Comparison of ENCODE assay signal across 26 cellular contexts in the genomic region with DNA sequence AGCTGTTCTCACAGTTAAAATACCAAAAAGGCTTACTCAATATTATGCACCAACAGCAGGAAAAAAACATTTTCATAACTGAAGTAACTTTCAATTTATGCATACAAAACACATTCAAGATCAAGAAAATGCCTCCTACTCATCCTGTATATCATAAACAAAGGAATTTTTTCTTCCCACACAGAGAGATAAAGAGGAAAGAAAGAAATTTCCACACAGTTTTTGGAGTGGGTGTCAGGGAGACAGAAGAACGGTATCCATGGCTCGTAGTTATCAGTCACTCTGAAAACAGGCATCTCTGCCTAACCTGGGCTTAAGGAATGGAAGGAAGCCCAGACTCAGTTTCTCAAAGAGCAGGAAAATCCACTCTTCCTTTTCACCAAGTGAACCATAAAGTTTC.
"Had no signal": no experiment of that assay in that cellular context is flagged by ENCODE, and none has a peak within 500 bp of the region (broad histone marks: within the 10 kb centered on the region; RNA-seq: fewer than 3 reads in every experiment).

No MANE protein-coding gene starts in this region.

- H3K36me3 ChIP-seq: brain microvascular endothelial cell, gastroesophageal sphincter, heart right ventricle, ovary, right atrium auricular region, transverse colon, WERI-Rb-1 had no signal

- H3K27me3 ChIP-seq: brain microvascular endothelial cell, gastroesophageal sphincter, ovary, right atrium auricular region, transverse colon had no signal

- H3K4me1 ChIP-seq: gastroesophageal sphincter, heart right ventricle, psoas muscle, right atrium auricular region, transverse colon had no signal

- H3K27ac Mint-ChIP-seq: activated CD8-positive, alpha-beta T cell treated with anti-CD3 and anti-CD28 coated beads, Interleukin-2, amount 10 ng/mL, durations not matched to agents 7 days and 5 days; activated naive CD8-positive, alpha-beta T cell treated with anti-CD3 and anti-CD28 coated beads, Interleukin-2, amount 50 U/mL, for 24 hours; activated T-helper 1 cell treated with anti-CD3 and anti-CD28 coated beads, Interleukin-12 subunit alpha, Interleukin-12 subunit beta, Interleukin-2, Interleukin-4 antibody, amounts not matched to agents 30 ng/mL and 10 ng/mL and 1 ng/mL, durations not matched to agents 14 hours and 24 hours and 36 hours; stimulated activated memory B cell treated with anti-CD40 and anti-IgM and Interleukin-4, amounts not matched to agents 10 μg/mL and 1 μg/mL and 100 μg/mL, for 72 hours had no signal

- H3K4me3 ChIP-seq: gastroesophageal sphincter, heart right ventricle, mucosa of descending colon, ovary, psoas muscle, right atrium auricular region, transverse colon had no signal

- ATAC-seq: activated CD8-positive, alpha-beta T cell treated with anti-CD3 and anti-CD28 coated beads, Interleukin-2, amount 10 ng/mL, durations not matched to agents 7 days and 5 days; activated naive CD8-positive, alpha-beta T cell treated with anti-CD3 and anti-CD28 coated beads, Interleukin-2, amount 50 U/mL, for 24 hours; gastroesophageal sphincter; heart right ventricle; left colon; mucosa of descending colon; psoas muscle; stimulated activated memory B cell treated with anti-CD40 and anti-IgM and Interleukin-4, amounts not matched to agents 10 μg/mL and 1 μg/mL and 100 μg/mL, for 72 hours had no signal

- H3K27me3 Mint-ChIP-seq: activated naive CD8-positive, alpha-beta T cell treated with anti-CD3 and anti-CD28 coated beads, Interleukin-2, amount 50 U/mL, for 24 hours had no signal

- H3K4me3 Mint-ChIP-seq: activated CD8-positive, alpha-beta T cell treated with anti-CD3 and anti-CD28 coated beads, Interleukin-2, amount 10 ng/mL, durations not matched to agents 7 days and 5 days; activated naive CD8-positive, alpha-beta T cell treated with anti-CD3 and anti-CD28 coated beads, Interleukin-2, amount 50 U/mL, for 24 hours; activated T-helper 1 cell treated with anti-CD3 and anti-CD28 coated beads, Interleukin-12 subunit alpha, Interleukin-12 subunit beta, Interleukin-2, Interleukin-4 antibody, amounts not matched to agents 30 ng/mL and 10 ng/mL and 1 ng/mL, durations not matched to agents 14 hours and 24 hours and 36 hours; stimulated activated memory B cell treated with anti-CD40 and anti-IgM and Interleukin-4, amounts not matched to agents 10 μg/mL and 1 μg/mL and 100 μg/mL, for 72 hours had no signal

- H3K4me1 Mint-ChIP-seq: stimulated activated memory B cell treated with anti-CD40 and anti-IgM and Interleukin-4, amounts not matched to agents 10 μg/mL and 1 μg/mL and 100 μg/mL, for 72 hours had no signal

- H3K9me3 ChIP-seq: gastroesophageal sphincter, heart right ventricle, mucosa of descending colon, ovary, psoas muscle, right atrium auricular region, transverse colon had no signal

- H3K36me3 Mint-ChIP-seq: stimulated activated memory B cell treated with anti-CD40 and anti-IgM and Interleukin-4, amounts not matched to agents 10 μg/mL and 1 μg/mL and 100 μg/mL, for 72 hours had no signal

- H3K9me3 Mint-ChIP-seq: activated naive CD8-positive, alpha-beta T cell treated with anti-CD3 and anti-CD28 coated beads, Interleukin-2, amount 50 U/mL, for 24 hours; activated T-helper 1 cell treated with anti-CD3 and anti-CD28 coated beads, Interleukin-12 subunit alpha, Interleukin-12 subunit beta, Interleukin-2, Interleukin-4 antibody, amounts not matched to agents 30 ng/mL and 10 ng/mL and 1 ng/mL, durations not matched to agents 14 hours and 24 hours and 36 hours; stimulated activated memory B cell treated with anti-CD40 and anti-IgM and Interleukin-4, amounts not matched to agents 10 μg/mL and 1 μg/mL and 100 μg/mL, for 72 hours had no signal

- DNase-seq: activated CD4-positive, alpha-beta T cell treated with anti-CD3 and anti-CD28 coated beads for 1 hour; activated CD4-positive, alpha-beta T cell treated with anti-CD3 and anti-CD28 coated beads, Interleukin-2, amount 50 U/mL, for 1 hour; activated CD8-positive, alpha-beta T cell treated with anti-CD3 and anti-CD28 coated beads, Interleukin-2, amount 10 ng/mL, durations not matched to agents 7 days and 5 days; activated gamma-delta T cell; activated naive CD4-positive, alpha-beta T cell treated with anti-CD3 and anti-CD28 coated beads, Interleukin-2, amount 50 U/mL, for 16 hours; activated naive CD8-positive, alpha-beta T cell treated with anti-CD3 and anti-CD28 coated beads, Interleukin-2, amount 50 U/mL, for 24 hours; aorta; brain microvascular endothelial cell; caudate nucleus; dermis blood vessel endothelial cell; effector CD8-positive, alpha-beta T cell; erythroblast; heart right ventricle; left colon; mesendoderm; mucosa of descending colon; ovary; psoas muscle; stimulated activated CD4-positive, alpha-beta T cell treated with anti-CD3 and anti-CD28 coated beads, Interleukin-2, amount 100 ng/mL, for 24 hours; T-helper 1 cell; transverse colon; WERI-Rb-1 had no signal
